Comparison of ENCODE assay signal across 35 cellular contexts in the genomic region with DNA sequence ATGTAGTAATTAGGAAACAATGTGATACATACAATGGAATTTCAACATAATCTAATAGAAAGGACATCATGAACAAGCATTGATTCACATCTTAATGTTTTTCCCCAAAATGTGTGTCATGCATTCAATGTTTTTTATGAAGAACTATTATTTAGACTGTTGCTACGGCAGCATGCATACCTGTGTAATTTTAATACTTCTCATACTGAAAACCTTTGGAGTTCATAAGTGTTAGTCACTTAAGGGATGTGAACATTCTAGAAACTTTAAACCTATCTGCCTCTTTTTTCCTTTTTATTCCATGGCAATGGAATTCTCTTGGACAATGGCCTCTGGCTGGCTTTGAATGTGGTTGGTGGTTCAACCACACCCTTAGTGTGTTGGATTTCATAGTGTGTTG. TPM values are rescaled to one million over a fixed set of nuclear protein-coding genes. Genes with fewer than 3 reads are reported as not detected.
"Had no signal": no experiment of that assay in that cellular context is flagged by ENCODE, and none has a peak within 500 bp of the region (broad histone marks: within the 10 kb centered on the region; RNA-seq: fewer than 3 reads in every experiment).

No MANE protein-coding gene starts in this region.

- H3K9me3 ChIP-seq: ascending aorta, Peyer's patch had no signal

- H3K4me3 Mint-ChIP-seq: activated B cell treated with CpG ODN at 0.5 μM for 24 hours; activated CD4-positive, alpha-beta memory T cell treated with anti-CD3 and anti-CD28 coated beads for 36 hours; activated naive CD4-positive, alpha-beta T cell treated with anti-CD3 and anti-CD28 coated beads, Interleukin-2, amount 50 U/mL, for 24 hours; activated naive CD8-positive, alpha-beta T cell treated with anti-CD3 and anti-CD28 coated beads, Interleukin-2, amount 10 ng/mL, durations not matched to agents 7 days and 5 days; T-cell had no signal

- DNase-seq: activated B cell treated with CpG ODN at 0.5 μM for 24 hours; activated CD4-positive, alpha-beta memory T cell treated with anti-CD3 and anti-CD28 coated beads for 36 hours; activated CD4-positive, alpha-beta T cell treated with anti-CD3 and anti-CD28 coated beads for 4 hours; activated CD4-positive, alpha-beta T cell treated with anti-CD3 and anti-CD28 coated beads, Interleukin-2, amount 50 U/mL, for 1 hour; activated CD4-positive, CD25-positive, alpha-beta regulatory T cell treated with anti-CD3 and anti-CD28 coated beads, Interleukin-2, amount 50 U/mL, for 72 hours; activated CD8-positive, alpha-beta memory T cell treated with anti-CD3 and anti-CD28 coated beads, Interleukin-2, amount 50 U/mL, for 4 hours; activated gamma-delta T cell; activated naive CD4-positive, alpha-beta T cell treated with Interleukin-2 at 50 U/mL for 16 hours; activated naive CD8-positive, alpha-beta T cell treated with anti-CD3 and anti-CD28 coated beads, Interleukin-2, amount 10 ng/mL, durations not matched to agents 7 days and 5 days; activated T-cell treated with anti-CD3 and anti-CD28 coated beads, Interleukin-2, amount 50 U/mL, for 48 hours; amygdala; brain microvascular endothelial cell; central memory CD4-positive, alpha-beta T cell; NCI-H1105; NCI-H1417 treated with DMSO at 0.1 percent for 48 hours; NCI-H187 treated with DMSO at 0.1 percent for 48 hours; NCI-H2081; NCI-H345; NCI-H524 treated with DMSO at 0.1 percent for 48 hours; NCI-H748 treated with DMSO at 0.1 percent for 48 hours; NK-92 treated with Interleukin-12 subunit alpha and Interleukin-12 subunit beta, amount 100 ng/mL, for 24 hours; PC-3; Peyer's patch; RPMI8226; SIG-M5; T-cell; T-helper 2 cell; T-helper 9 cell had no signal

- H3K27ac Mint-ChIP-seq: activated B cell treated with CpG ODN at 0.5 μM for 24 hours; activated CD4-positive, alpha-beta memory T cell treated with anti-CD3 and anti-CD28 coated beads for 36 hours; activated naive CD4-positive, alpha-beta T cell treated with anti-CD3 and anti-CD28 coated beads, Interleukin-2, amount 50 U/mL, for 24 hours; activated naive CD8-positive, alpha-beta T cell treated with anti-CD3 and anti-CD28 coated beads, Interleukin-2, amount 10 ng/mL, durations not matched to agents 7 days and 5 days; activated T-helper 2 cell treated with anti-CD3 and anti-CD28 coated beads, Interferon-gamma antibody, Interleukin-2, Interleukin-4, amounts not matched to agents 10 μg/mL and 5 μg/mL and 100 μg/mL, durations not matched to agents 14 hours and 24 hours and 36 hours; T-cell had no signal

- H3K4me1 ChIP-seq: ascending aorta, Peyer's patch had no signal

- H3K4me1 Mint-ChIP-seq: activated B cell treated with CpG ODN at 0.5 μM for 24 hours; activated naive CD4-positive, alpha-beta T cell treated with anti-CD3 and anti-CD28 coated beads, Interleukin-2, amount 50 U/mL, for 24 hours; activated naive CD8-positive, alpha-beta T cell treated with anti-CD3 and anti-CD28 coated beads, Interleukin-2, amount 10 ng/mL, durations not matched to agents 7 days and 5 days; T-cell had no signal

- H3K27me3 Mint-ChIP-seq: activated B cell treated with CpG ODN at 0.5 μM for 24 hours; activated CD4-positive, alpha-beta memory T cell treated with anti-CD3 and anti-CD28 coated beads for 36 hours; activated naive CD4-positive, alpha-beta T cell treated with anti-CD3 and anti-CD28 coated beads, Interleukin-2, amount 50 U/mL, for 24 hours; T-cell had no signal

- H3K27me3 ChIP-seq: ascending aorta, brain microvascular endothelial cell, Peyer's patch had no signal

- H3K36me3 ChIP-seq: ascending aorta, brain microvascular endothelial cell, Peyer's patch had no signal

- H3K27ac ChIP-seq: ascending aorta, brain microvascular endothelial cell, Peyer's patch, VCaP had no signal

- ATAC-seq: K562, PC-3, Right ventricle myocardium inferior, SK-N-SH treated with all-trans-retinoic acid at 6 μM for 48 hours, T-cell had no signal

- H3K9me3 Mint-ChIP-seq: activated B cell treated with CpG ODN at 0.5 μM for 24 hours; activated naive CD4-positive, alpha-beta T cell treated with anti-CD3 and anti-CD28 coated beads, Interleukin-2, amount 50 U/mL, for 24 hours; activated naive CD8-positive, alpha-beta T cell treated with anti-CD3 and anti-CD28 coated beads, Interleukin-2, amount 10 ng/mL, durations not matched to agents 7 days and 5 days; activated T-helper 2 cell treated with anti-CD3 and anti-CD28 coated beads, Interferon-gamma antibody, Interleukin-2, Interleukin-4, amounts not matched to agents 10 μg/mL and 5 μg/mL and 100 μg/mL, durations not matched to agents 14 hours and 24 hours and 36 hours; T-cell had no signal

- H3K4me3 ChIP-seq: ascending aorta, K562, Peyer's patch had no signal

- H3K36me3 Mint-ChIP-seq: activated CD4-positive, alpha-beta memory T cell treated with anti-CD3 and anti-CD28 coated beads for 36 hours; activated naive CD4-positive, alpha-beta T cell treated with anti-CD3 and anti-CD28 coated beads, Interleukin-2, amount 50 U/mL, for 24 hours; activated naive CD8-positive, alpha-beta T cell treated with anti-CD3 and anti-CD28 coated beads, Interleukin-2, amount 10 ng/mL, durations not matched to agents 7 days and 5 days; T-cell had no signal

RNA-seq across cellular contexts. Expression of gene TMPRSS15, which starts 48.6 kb away (rescaled TPM):
- total RNA-seq: activated B cell treated with CpG ODN at 0.5 μM for 24 hours; activated CD4-positive, alpha-beta memory T cell treated with anti-CD3 and anti-CD28 coated beads for 36 hours; activated naive CD8-positive, alpha-beta T cell treated with anti-CD3 and anti-CD28 coated beads, Interleukin-2, amount 10 ng/mL, durations not matched to agents 7 days and 5 days; activated T-helper 2 cell treated with anti-CD3 and anti-CD28 coated beads, Interferon-gamma antibody, Interleukin-2, Interleukin-4, amounts not matched to agents 10 μg/mL and 5 μg/mL and 100 μg/mL, durations not matched to agents 14 hours and 24 hours and 36 hours; ascending aorta; PC-3; Right ventricle myocardium inferior; T-cell had no signal
